In genomic region chr14:89493406-89493805, GRCh38 we compare ENCODE assay signal across 22 cellular contexts.
DNase-seq lines count a peak whose midpoint lies in the region; ATAC-seq and TF ChIP-seq lines count a peak whose summit lies in the region.
"Had no signal": no experiment of that assay in that cellular context is flagged by ENCODE, and none has a peak within 500 bp of the region (broad histone marks: within the 10 kb centered on the region; RNA-seq: fewer than 3 reads in every experiment).

No MANE protein-coding gene starts in this region.

- peak overlapping the region; percentile 73 for H3K4me3 Mint-ChIP-seq in activated B cell treated with CpG ODN at 0.5 μM for 24 hours
- H3K4me3 Mint-ChIP-seq: activated CD8-positive, alpha-beta memory T cell treated with anti-CD3 and anti-CD28 coated beads, Interleukin-2, amount 10 ng/mL, durations not matched to agents 7 days and 5 days; natural killer cell had no signal

- peak overlapping the region; percentile 88 for H3K27ac Mint-ChIP-seq in activated B cell treated with CpG ODN at 0.5 μM for 24 hours
- H3K27ac Mint-ChIP-seq: activated CD8-positive, alpha-beta memory T cell treated with anti-CD3 and anti-CD28 coated beads, Interleukin-2, amount 10 ng/mL, durations not matched to agents 7 days and 5 days had no signal

- CTCF ChIA-PET in activated B cell treated with CpG ODN at 0.5 μM for 24 hours (lab: Charles Lee): interaction anchor here (0.7 to 1.3 kb wide), 4 partner anchors 9 to 126 kb away, joined by 3 to 4 read pairs (median 4); no protein-coding TSS in a partner anchor

- H3K27ac ChIP-seq in left ventricle myocardium inferior (replicated peaks): no peak overlapping the region
- no peak overlapping the region for H3K27ac ChIP-seq in right atrium auricular region
- H3K27ac ChIP-seq: skin epidermis, stomach, tibial artery, WERI-Rb-1 had no signal

- no peaks in the 10 kb centered on the region for H3K36me3 ChIP-seq in left ventricle myocardium inferior
- no peaks in the 10 kb centered on the region for H3K36me3 ChIP-seq in right atrium auricular region
- H3K36me3 ChIP-seq: stomach, tibial artery, WERI-Rb-1 had no signal

- H3K9me3 Mint-ChIP-seq in activated B cell treated with CpG ODN at 0.5 μM for 24 hours: no peaks in the 10 kb centered on the region
- H3K9me3 Mint-ChIP-seq: natural killer cell had no signal

- DNase-seq in left ventricle myocardium inferior (no peak), right atrium auricular region (ENCODE audit: low spot score) (no peak), activated B cell treated with CpG ODN at 0.5 μM for 24 hours (no peak), left lobe of liver (ENCODE audit: low spot score) (no peak), SHP77 (lab: John Stamatoyannopoulos, UW) (no peak)
- DNase-seq: activated CD8-positive, alpha-beta memory T cell treated with anti-CD3 and anti-CD28 coated beads, Interleukin-2, amount 10 ng/mL, durations not matched to agents 7 days and 5 days; activated T-cell treated with anti-CD3 and anti-CD28 coated beads, Interleukin-2, amount 50 U/mL, for 48 hours; Caco-2; left ventricle myocardium superior; midbrain; natural killer cell; NCI-H1048; NCI-H187 treated with DMSO at 0.1 percent for 48 hours; NCI-H345; NCI-H82; stomach; WERI-Rb-1 had no signal

- POLR2A ChIA-PET in activated B cell treated with CpG ODN at 0.5 μM for 24 hours (lab: Charles Lee): interaction anchor here (0.6 to 2.5 kb wide), 11 partner anchors 13 to 280 kb away, joined by 3 to 20 read pairs (median 4); partner anchors contain the start of gene FOXN3

- H3K9me3 ChIP-seq in left ventricle myocardium inferior (replicated peaks) (no peaks in the 10 kb centered on the region), right atrium auricular region (no peaks in the 10 kb centered on the region)
- H3K9me3 ChIP-seq: Caco-2, stomach, tibial artery had no signal

- H3K4me1 Mint-ChIP-seq in activated B cell treated with CpG ODN at 0.5 μM for 24 hours: peaks cover 26% of the 10 kb centered on the region
- H3K4me1 Mint-ChIP-seq: activated CD8-positive, alpha-beta memory T cell treated with anti-CD3 and anti-CD28 coated beads, Interleukin-2, amount 10 ng/mL, durations not matched to agents 7 days and 5 days had no signal

- H3K27me3 ChIP-seq in left ventricle myocardium inferior (ENCODE audit: low read depth) (no peaks in the 10 kb centered on the region), right atrium auricular region (no peaks in the 10 kb centered on the region)
- H3K27me3 ChIP-seq: stomach, tibial artery had no signal

- no peaks in the 10 kb centered on the region for H3K36me3 Mint-ChIP-seq in activated B cell treated with CpG ODN at 0.5 μM for 24 hours (ENCODE audit: low read depth)
- H3K36me3 Mint-ChIP-seq: activated CD8-positive, alpha-beta memory T cell treated with anti-CD3 and anti-CD28 coated beads, Interleukin-2, amount 10 ng/mL, durations not matched to agents 7 days and 5 days; natural killer cell had no signal

- H3K4me1 ChIP-seq in left ventricle myocardium inferior (peaks cover 42% of the 10 kb centered on the region), right atrium auricular region (peaks cover 0 to 15% of the 10 kb centered on the region in 2 donors)
- H3K4me1 ChIP-seq: Caco-2 had no signal

- TF ChIP-seq CTCF in left ventricle myocardium inferior (IDR thresholded peaks at IDR 0.05; ENCODE audit: borderline replicate concordance) (no peak), right atrium auricular region (IDR thresholded peaks at IDR 0.05) (no peak), activated B cell treated with CpG ODN at 0.5 μM for 24 hours (IDR thresholded peaks at IDR 0.05) (no peak)

- H3K4me3 ChIP-seq in left ventricle myocardium inferior (peak overlapping the region; percentile 11), right atrium auricular region (no peak overlapping the region)
- H3K4me3 ChIP-seq: skin epidermis, stomach, tibial artery had no signal

- intact Hi-C loops in left ventricle myocardium inferior (cut with micrococcal nuclease): no loop called here
- intact Hi-C loops in activated B cell treated with CpG ODN at 0.5 μM for 24 hours (cut with micrococcal nuclease): loop anchor here (5.0 kb wide), 1 partner anchor 274 kb away; no protein-coding TSS in a partner anchor

- ATAC-seq in activated B cell treated with CpG ODN at 0.5 μM for 24 hours (ENCODE audit: low read depth) (no peak), left lobe of liver (peak; percentile 26), HG03280 (IDR thresholded peaks at IDR 0.05; ENCODE audit: unreplicated experiment) (no peak), HG02678 (IDR thresholded peaks at IDR 0.05; ENCODE audit: unreplicated experiment) (no peak), HG03025 (IDR thresholded peaks at IDR 0.05; ENCODE audit: low FRiP score, unreplicated experiment) (no peak)
- ATAC-seq: activated CD8-positive, alpha-beta memory T cell treated with anti-CD3 and anti-CD28 coated beads, Interleukin-2, amount 10 ng/mL, durations not matched to agents 7 days and 5 days; natural killer cell had no signal

- no peaks in the 10 kb centered on the region for H3K27me3 Mint-ChIP-seq in activated B cell treated with CpG ODN at 0.5 μM for 24 hours
- H3K27me3 Mint-ChIP-seq: activated CD8-positive, alpha-beta memory T cell treated with anti-CD3 and anti-CD28 coated beads, Interleukin-2, amount 10 ng/mL, durations not matched to agents 7 days and 5 days had no signal
